ENCODE assay signal across 32 cellular contexts in genomic region chr9:111877420-111877819, GRCh38.
"Had no signal": no experiment of that assay in that cellular context is flagged by ENCODE, and none has a peak within 500 bp of the region (broad histone marks: within the 10 kb centered on the region; RNA-seq: fewer than 3 reads in every experiment).

No MANE protein-coding gene starts in this region.

- ATAC-seq: activated CD4-positive, alpha-beta T cell treated with anti-CD3 and anti-CD28 coated beads for 36 hours; activated CD4-positive, CD25-positive, alpha-beta regulatory T cell treated with anti-CD3 and anti-CD28 coated beads, Interleukin-2, amount 50 U/mL, for 24 hours; activated CD8-positive, alpha-beta memory T cell treated with anti-CD3 and anti-CD28 coated beads, Interleukin-2, amount 10 ng/mL, durations not matched to agents 7 days and 5 days; activated CD8-positive, alpha-beta T cell treated with anti-CD3 and anti-CD28 coated beads, Interleukin-2, amount 10 ng/mL, durations not matched to agents 7 days and 5 days; activated naive CD8-positive, alpha-beta T cell treated with anti-CD3 and anti-CD28 coated beads, Interleukin-2, amount 50 U/mL, for 24 hours; WTC11 had no signal

- H3K27me3 ChIP-seq: ascending aorta, brain microvascular endothelial cell, breast epithelium had no signal

- H3K4me3 ChIP-seq: ascending aorta, breast epithelium had no signal

- FAIRE-seq: TTC549 had no signal

- H3K36me3 ChIP-seq: ascending aorta, brain microvascular endothelial cell, breast epithelium, WERI-Rb-1 had no signal

- H3K27ac ChIP-seq: ascending aorta, brain microvascular endothelial cell, breast epithelium, WERI-Rb-1 had no signal

- DNase-seq: activated CD4-positive, alpha-beta memory T cell treated with anti-CD3 and anti-CD28 coated beads, Interleukin-2, amount 10 ng/mL, durations not matched to agents 7 days and 5 days; activated CD4-positive, alpha-beta T cell treated with anti-CD3 and anti-CD28 coated beads for 1 hour; activated CD4-positive, alpha-beta T cell treated with anti-CD3 and anti-CD28 coated beads for 36 hours; activated CD4-positive, alpha-beta T cell treated with anti-CD3 and anti-CD28 coated beads for 48 hours; activated CD4-positive, alpha-beta T cell treated with anti-CD3 and anti-CD28 coated beads, Interleukin-2, amount 10 ng/mL, durations not matched to agents 7 days and 5 days; activated CD4-positive, alpha-beta T cell treated with anti-CD3 and anti-CD28 coated beads, Interleukin-2, amount 50 U/mL, for 48 hours; activated CD4-positive, CD25-positive, alpha-beta regulatory T cell; activated CD8-positive, alpha-beta memory T cell treated with anti-CD3 and anti-CD28 coated beads for 24 hours; activated CD8-positive, alpha-beta memory T cell treated with anti-CD3 and anti-CD28 coated beads, Interleukin-2, amount 10 ng/mL, durations not matched to agents 7 days and 5 days; activated CD8-positive, alpha-beta memory T cell treated with anti-CD3 and anti-CD28 coated beads, Interleukin-2, amount 50 U/mL, for 48 hours; activated CD8-positive, alpha-beta T cell treated with anti-CD3 and anti-CD28 coated beads, Interleukin-2, amount 10 ng/mL, durations not matched to agents 7 days and 5 days; activated effector memory CD4-positive, alpha-beta T cell treated with Interleukin-2 at 50 U/mL for 16 hours; activated gamma-delta T cell; activated naive CD4-positive, alpha-beta T cell treated with anti-CD3 and anti-CD28 coated beads, Interleukin-2, amount 10 ng/mL, durations not matched to agents 7 days and 5 days; activated naive CD4-positive, alpha-beta T cell treated with Interleukin-2 at 50 U/mL for 16 hours; activated naive CD8-positive, alpha-beta T cell treated with anti-CD3 and anti-CD28 coated beads, Interleukin-2, amount 10 ng/mL, durations not matched to agents 7 days and 5 days; activated naive CD8-positive, alpha-beta T cell treated with anti-CD3 and anti-CD28 coated beads, Interleukin-2, amount 50 U/mL, for 24 hours; activated T-cell treated with anti-CD3 and anti-CD28 coated beads, Interleukin-2, amount 50 U/mL, for 24 hours; activated T-cell treated with anti-CD3 and anti-CD28 coated beads, Interleukin-2, amount 50 U/mL, for 48 hours; amygdala; anterior cingulate cortex; brain microvascular endothelial cell; central memory CD4-positive, alpha-beta T cell; T-helper 1 cell; T-helper 2 cell; T-helper 9 cell; WERI-Rb-1 had no signal

- H3K4me1 ChIP-seq: ascending aorta, breast epithelium had no signal

- H3K9me3 ChIP-seq: breast epithelium had no signal
